Comparison of ENCODE assay signal across 8 cellular contexts in genomic region chr6:35522660-35523658, GRCh38. TPM values are rescaled to one million over a fixed set of nuclear protein-coding genes. Genes with fewer than 3 reads are reported as not detected.
DNase-seq lines count a peak whose midpoint lies in the region; ATAC-seq, FAIRE-seq and TF ChIP-seq lines count a peak whose summit lies in the region.

No MANE protein-coding gene starts in this region.

- H3K36me3 ChIP-seq in kidney (ENCODE audit: control insufficient read depth in 1 of 2, insufficient read depth in 2 of 2, low read length in 2 of 2) = no peaks in the 10 kb centered on the region

- CTCF ChIA-PET in activated B cell treated with CpG ODN at 0.5 μM for 24 hours (lab: Charles Lee) = interaction anchor here (1.0 to 6.2 kb wide), 8 partner anchors 30 to 215 kb away, joined by 3 to 66 read pairs (median 3); partner anchors contain the start of gene ARMC12

- no peaks in the 10 kb centered on the region for H3K9me3 ChIP-seq in kidney (ENCODE audit: control insufficient read depth in 1 of 2, low read length in 2 of 2)

- intact Hi-C loops in activated B cell treated with CpG ODN at 0.5 μM for 24 hours (cut with micrococcal nuclease) (loop anchor here (1.0 to 5.0 kb wide), 5 partner anchors 61 to 838 kb away; partner anchors contain the start of genes ARMC12 and MAPK14), kidney (cut with DNase I) (loop anchor here (5.0 kb wide), 1 partner anchor 214 kb away; the partner anchor contains the start of gene ARMC12)

- H3K4me1 ChIP-seq in kidney (ENCODE audit: control insufficient read depth in 1 of 2, insufficient read depth in 1 of 2, low read depth in 1 of 2, low read length in 2 of 2) = peaks cover 0 to 2% of the 10 kb centered on the region in 2 donors

- H3K4me3 Mint-ChIP-seq in activated B cell treated with CpG ODN at 0.5 μM for 24 hours = peak overlapping the region; percentile 69

- no peaks in the 10 kb centered on the region for H3K36me3 Mint-ChIP-seq in activated B cell treated with CpG ODN at 0.5 μM for 24 hours (ENCODE audit: low read depth)

- peaks cover 8% of the 10 kb centered on the region for H3K4me1 Mint-ChIP-seq in activated B cell treated with CpG ODN at 0.5 μM for 24 hours

- H3K4me3 ChIP-seq in cardiac fibroblast (replicated peaks in 1 of 2; ENCODE audit: low read depth in 2 of 2, low read length in 2 of 2) = peak overlapping the region; percentile 19 to 36
- H3K4me3 ChIP-seq in kidney (ENCODE audit: low read length in 2 of 2) = peak overlapping the region; percentile 15 to 52

- TF ChIP-seq CTCF in activated B cell treated with CpG ODN at 0.5 μM for 24 hours (IDR thresholded peaks at IDR 0.05) = peak; percentile 98
- peak; percentile 95 for TF ChIP-seq CTCF in cardiac fibroblast (IDR thresholded peaks at IDR 0.05; ENCODE audit: low read depth, low read length)
- peak; percentile 93 for TF ChIP-seq CTCF in kidney (IDR thresholded peaks at IDR 0.05; ENCODE audit: borderline replicate concordance, extremely low read depth, insufficient read depth)

- DNase-seq in AG08395 (ENCODE audit: low spot score) (peak; percentile 90), GM19239 (ENCODE audit: insufficient read length, low spot score) (peak; percentile 75), NCI-H1694 treated with DMSO at 0.1 percent for 48 hours (lab: John Stamatoyannopoulos, UW) (peak; percentile 55), activated B cell treated with CpG ODN at 0.5 μM for 24 hours (peak; percentile 54), cardiac fibroblast (ENCODE audit: low read depth in 2 of 2) (peak; percentile 71 to 75), kidney (peak; percentile 88)
- peak; percentile 66 to 78 (median 70) for DNase-seq in stimulated activated CD4-positive, alpha-beta T cell treated with anti-CD3 and anti-CD28 coated beads, Interleukin-1b, Interleukin-23, amount 100 ng/mL, for 24 hours (ENCODE audit: low read depth in 4 of 4, low spot score in 1 of 4)

- FAIRE-seq in GM19239 (lab: Jason Lieb, UNC) (peak; percentile 73), kidney (lab: Jason Lieb, UNC) (no peak)

- H3K27ac ChIP-seq in kidney (ENCODE audit: low read depth in 2 of 2, low read length in 2 of 2) = no peak overlapping the region

- ATAC-seq in activated B cell treated with CpG ODN at 0.5 μM for 24 hours (ENCODE audit: low read depth) (peak; percentile 96), GM18909 (IDR thresholded peaks at IDR 0.05; ENCODE audit: poor library complexity, unreplicated experiment) (no peak)

- no peak overlapping the region for H3K9ac ChIP-seq in kidney (ENCODE audit: low read length in 2 of 2)

- H3K27me3 Mint-ChIP-seq in activated B cell treated with CpG ODN at 0.5 μM for 24 hours = peaks cover 3% of the 10 kb centered on the region

- H3K9me3 Mint-ChIP-seq in activated B cell treated with CpG ODN at 0.5 μM for 24 hours = no peaks in the 10 kb centered on the region

- POLR2A ChIA-PET in activated B cell treated with CpG ODN at 0.5 μM for 24 hours (lab: Charles Lee) = interaction anchor here (0.6 kb wide), 1 partner anchor 251 kb away, joined by 6 read pairs; no protein-coding TSS in a partner anchor

- H3K27ac Mint-ChIP-seq in activated B cell treated with CpG ODN at 0.5 μM for 24 hours = no peak overlapping the region

RNA-seq across cellular contexts. Expression of gene TULP1, which starts 10.3 kb away (rescaled TPM):
- total RNA-seq in activated B cell treated with CpG ODN at 0.5 μM for 24 hours (not detected in 2 replicates), kidney (not detected)
- not detected for polyA plus RNA-seq in kidney (ENCODE audit: insufficient read depth, low read depth, low replicate concordance)

RNA-seq across cellular contexts. Expression of gene TEAD3, which starts 26.1 kb away (rescaled TPM):
- 0.13 and 0.34 TPM in 2 replicates for total RNA-seq in activated B cell treated with CpG ODN at 0.5 μM for 24 hours
- 18.0 TPM for total RNA-seq in kidney
- polyA plus RNA-seq in kidney (ENCODE audit: insufficient read depth, low read depth, low replicate concordance) = 11.3 TPM

RNA-seq across cellular contexts. Expression of gene RPL10A, which starts 54.8 kb away (rescaled TPM):
- total RNA-seq in activated B cell treated with CpG ODN at 0.5 μM for 24 hours (2,485 and 2,644 TPM in 2 replicates), kidney (1,159 TPM)
- 1,291 TPM for polyA plus RNA-seq in kidney (ENCODE audit: insufficient read depth, low read depth, low replicate concordance)

Comparison
In these comparisons a context has a peak if more than half of its experiments do, and no peak if none do; other contexts are left out.
1. RNA of gene TEAD3, which starts 26.1 kb away (total RNA-seq): 18.0 TPM in kidney (single experiment); 0.13 to 0.34 TPM in activated B cell treated with CpG ODN at 0.5 μM for 24 hours; every median in the first group is over 10 times any median in the second.
2. Peak in every context shown above with its lines, with median percentiles within 50 percentile points of each other: DNase-seq and CTCF ChIP-seq.